1 cellular context compared by ENCODE assay signal in the genomic region with DNA sequence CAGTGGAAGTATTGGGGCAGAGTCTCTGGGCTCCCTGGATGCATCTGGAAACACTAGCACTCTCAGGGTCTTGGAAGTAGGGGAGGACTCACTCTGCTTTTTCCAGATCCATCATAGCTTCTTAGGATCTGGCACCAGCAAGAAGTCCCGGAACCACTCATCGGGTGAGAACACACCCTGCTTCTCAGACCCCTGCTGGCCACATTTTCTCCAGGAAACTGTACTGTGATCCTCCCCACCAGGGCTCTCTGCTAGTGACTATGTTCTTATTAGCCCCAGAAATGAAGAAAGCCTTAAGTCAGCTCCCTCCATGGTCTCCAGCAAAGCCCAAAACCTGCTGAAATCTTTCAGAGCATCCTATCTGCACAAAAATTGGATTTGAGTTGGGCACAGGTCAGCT.
TF ChIP-seq lines count a peak whose summit lies in the region.

No MANE protein-coding gene starts in this region.

TF ChIP-seq in IMR-90, 13 proteins besides CTCF, POLR2A, EP300 and RAD21 (continued from another document):
- no peak for TF ChIP-seq MAZ (IDR thresholded peaks at IDR 0.05; ENCODE audit: borderline replicate concordance, low read depth, low read length)
- TF ChIP-seq NFE2L2 (IDR thresholded peaks at IDR 0.05; ENCODE audit: low read depth, low read length) = no peak
- no peak for TF ChIP-seq CEBPB (IDR thresholded peaks at IDR 0.05; ENCODE audit: low read depth, low read length)
- TF ChIP-seq MXI1 (IDR thresholded peaks at IDR 0.05; ENCODE audit: borderline replicate concordance, low read depth, low read length) = no peak
- TF ChIP-seq RFX5 (IDR thresholded peaks at IDR 0.05; ENCODE audit: low read depth, low read length) = no peak
- no peak for TF ChIP-seq CHD1 (IDR thresholded peaks at IDR 0.05; ENCODE audit: low read depth, low read length)
- TF ChIP-seq ELK1 (IDR thresholded peaks at IDR 0.05; ENCODE audit: borderline replicate concordance, low read depth, low read length) = no peak
